8 cellular contexts compared by ENCODE assay signal in genomic region chr4:140861359-140862181, GRCh38.
A peak's percentile ranks its signal among the peaks of the same experiment; 100 is the strongest.
DNase-seq lines count a peak whose midpoint lies in the region; ATAC-seq, FAIRE-seq and TF ChIP-seq lines count a peak whose summit lies in the region.

No MANE protein-coding gene starts in this region.

- no peak overlapping the region for H2AFZ ChIP-seq in fibroblast of lung (ENCODE audit: low read length)

- peak; percentile 83 for FAIRE-seq in GM12892 (lab: Jason Lieb, UNC)

- CTCF ChIA-PET in activated CD4-positive, alpha-beta memory T cell treated with anti-CD3 and anti-CD28 coated beads for 36 hours (lab: Charles Lee): interaction anchor here (0.8 to 2.6 kb wide), 5 partner anchors 10 to 272 kb away, joined by 3 to 14 read pairs (median 5); partner anchors contain the start of gene RNF150

- H3K4me3 Mint-ChIP-seq in activated CD4-positive, alpha-beta memory T cell treated with anti-CD3 and anti-CD28 coated beads for 36 hours: no peak overlapping the region
- no peak overlapping the region for H3K4me3 Mint-ChIP-seq in naive thymus-derived CD8-positive, alpha-beta T cell

- H3K27me3 ChIP-seq in fibroblast of lung (ENCODE audit: control insufficient read depth, insufficient read depth, low read length): no peaks in the 10 kb centered on the region

- no peak for TF ChIP-seq POLR2A in GM12892 (IDR thresholded peaks at IDR 0.05; ENCODE audit: low read depth, low read length)

- DNase-seq in AG09319 (ENCODE audit: extremely low read depth, low read depth): peak; percentile 79
- DNase-seq in GM12892 (ENCODE audit: insufficient read length): no peak
- peak; percentile 68 for DNase-seq in NCI-H446 treated with DMSO at 0.1 percent for 48 hours (lab: John Stamatoyannopoulos, UW)
- DNase-seq in activated CD4-positive, alpha-beta memory T cell treated with anti-CD3 and anti-CD28 coated beads for 36 hours: peak; percentile 49
- peak; percentile 84 to 93 for DNase-seq in fibroblast of lung (ENCODE audit: low read depth in 2 of 2)
- peak in 9 of 10 donors; percentile 7 to 75 (median 28) for DNase-seq in naive thymus-derived CD8-positive, alpha-beta T cell
- DNase-seq in ureter (ENCODE audit: low spot score): peak; percentile 75

- POLR2A ChIA-PET in activated CD4-positive, alpha-beta memory T cell treated with anti-CD3 and anti-CD28 coated beads for 36 hours (lab: Charles Lee): no interaction called here
- POLR2A ChIA-PET in naive thymus-derived CD8-positive, alpha-beta T cell (lab: Charles Lee): no interaction called here

- H3K27ac ChIP-seq in fibroblast of lung (ENCODE audit: insufficient read depth, low read length): no peak overlapping the region

- H3K9me3 Mint-ChIP-seq in activated CD4-positive, alpha-beta memory T cell treated with anti-CD3 and anti-CD28 coated beads for 36 hours: no peaks in the 10 kb centered on the region
- no peaks in the 10 kb centered on the region for H3K9me3 Mint-ChIP-seq in naive thymus-derived CD8-positive, alpha-beta T cell

- peaks cover 8% of the 10 kb centered on the region for H3K27me3 Mint-ChIP-seq in activated CD4-positive, alpha-beta memory T cell treated with anti-CD3 and anti-CD28 coated beads for 36 hours
- peaks cover 0 to 10% (median 4%) of the 10 kb centered on the region in 5 donors for H3K27me3 Mint-ChIP-seq in naive thymus-derived CD8-positive, alpha-beta T cell

- H3K4me1 ChIP-seq in fibroblast of lung (ENCODE audit: control insufficient read depth, extremely low read depth, insufficient read depth, low read length): no peaks in the 10 kb centered on the region

- H3K36me3 ChIP-seq in fibroblast of lung (ENCODE audit: control insufficient read depth, insufficient read depth, low read length): no peaks in the 10 kb centered on the region

- no peaks in the 10 kb centered on the region for H3K9me3 ChIP-seq in fibroblast of lung (ENCODE audit: control insufficient read depth, insufficient read depth, low read depth, low read length)

- H4K20me1 ChIP-seq in fibroblast of lung (ENCODE audit: control insufficient read depth, extremely low read depth, insufficient read depth, low read length): no peaks in the 10 kb centered on the region

- intact Hi-C loops in activated CD4-positive, alpha-beta memory T cell treated with anti-CD3 and anti-CD28 coated beads for 36 hours (cut with micrococcal nuclease): loop anchor here (1.0 to 5.0 kb wide), 3 partner anchors 272 to 1981 kb away; partner anchors contain the start of gene RNF150

- H3K9ac ChIP-seq in fibroblast of lung (ENCODE audit: insufficient read depth, low read length): no peak overlapping the region

- peaks cover 7% of the 10 kb centered on the region for H3K4me1 Mint-ChIP-seq in activated CD4-positive, alpha-beta memory T cell treated with anti-CD3 and anti-CD28 coated beads for 36 hours (ENCODE audit: low read depth)
- peaks cover 0 to 11% (median 3%) of the 10 kb centered on the region in 4 donors for H3K4me1 Mint-ChIP-seq in naive thymus-derived CD8-positive, alpha-beta T cell

- ATAC-seq in HG03196 (IDR thresholded peaks at IDR 0.05; ENCODE audit: unreplicated experiment): peak; percentile 74
- ATAC-seq in naive thymus-derived CD8-positive, alpha-beta T cell: no peak

- H3K4me2 ChIP-seq in fibroblast of lung (ENCODE audit: extremely low read depth, insufficient read depth, low read length): no peak overlapping the region

- H3K27ac Mint-ChIP-seq in activated CD4-positive, alpha-beta memory T cell treated with anti-CD3 and anti-CD28 coated beads for 36 hours: no peak overlapping the region
- H3K27ac Mint-ChIP-seq in naive thymus-derived CD8-positive, alpha-beta T cell: no peak overlapping the region

- H3K36me3 Mint-ChIP-seq in activated CD4-positive, alpha-beta memory T cell treated with anti-CD3 and anti-CD28 coated beads for 36 hours: no peaks in the 10 kb centered on the region
- no peaks in the 10 kb centered on the region for H3K36me3 Mint-ChIP-seq in naive thymus-derived CD8-positive, alpha-beta T cell

- H3K4me3 ChIP-seq in fibroblast of lung (replicated peaks in 1 of 4; ENCODE audit: control extremely low read depth in 1 of 4, insufficient read depth in 1 of 4, low read depth in 3 of 4, low read length in 4 of 4): no peak overlapping the region

- H3K79me2 ChIP-seq in fibroblast of lung (ENCODE audit: control insufficient read depth, insufficient read depth, low read length): no peaks in the 10 kb centered on the region

- TF ChIP-seq CTCF in AG09319 (IDR thresholded peaks at IDR 0.05; ENCODE audit: low read depth, low read length) (peak; percentile 68), fibroblast of lung (conservative IDR thresholded peaks at IDR 0.05 in 1 of 2, IDR thresholded peaks at IDR 0.05 in 1 of 2; ENCODE audit: low read depth in 1 of 2, low read length in 2 of 2) (peak; percentile 71 to 75)
